8 cellular contexts compared by ENCODE assay signal in the genomic region with DNA sequence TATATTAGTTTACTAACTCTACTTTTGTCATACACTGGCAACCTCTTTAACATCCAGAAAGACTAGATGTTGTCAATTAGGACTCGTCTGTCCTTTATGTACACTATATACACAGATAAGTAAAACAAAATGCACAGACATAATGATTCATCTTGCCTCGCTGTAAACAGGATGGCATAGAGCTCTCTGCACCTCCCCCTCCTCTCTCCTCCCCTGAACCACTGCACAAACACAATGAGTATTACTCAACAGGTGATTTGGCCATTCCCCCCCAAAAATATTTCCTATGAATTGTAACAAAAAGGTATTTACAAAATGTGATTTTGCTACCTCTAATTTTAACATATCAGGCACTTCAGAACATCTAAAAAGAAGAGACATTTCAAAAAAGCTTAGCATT.
DNase-seq lines count a peak whose midpoint lies in the region; ATAC-seq and TF ChIP-seq lines count a peak whose summit lies in the region.
"Not testable (repeated sequence)": the region's sequence is repeated elsewhere in the genome, so short reads cannot be mapped to it uniquely, and the experiment has no call there.

No MANE protein-coding gene starts in this region.

- peak overlapping the region; percentile 98 for H3K4me3 Mint-ChIP-seq in HFFc6
- H3K4me3 Mint-ChIP-seq in effector memory CD8-positive, alpha-beta T cell, result peak overlapping the region; percentile 78 to 94
- H3K4me3 Mint-ChIP-seq in stimulated activated naive CD8-positive, alpha-beta T cell treated with anti-CD3 and anti-CD28 coated beads, Interleukin-15, Interleukin-2, amounts not matched to agents 100 ng/mL and 50 ng/mL, for 24 hours, result peak overlapping the region; percentile 92

- H3F3A ChIP-seq in neural cell (ENCODE audit: insufficient read depth, low read length, poor library complexity, severe bottlenecking), result not testable (repeated sequence)

- not testable (repeated sequence) for H3K4me1 ChIP-seq in BE2C; SJSA1 (replicated peaks)

- H3K27me3 ChIP-seq in BE2C; SJSA1 (replicated peaks); neural cell (ENCODE audit: insufficient read depth, low read depth, low read length): not testable (repeated sequence)

- not testable (repeated sequence) for H3K9me2 ChIP-seq in neural cell (ENCODE audit: insufficient read depth, low read length)

- H2AFZ ChIP-seq in neural cell (ENCODE audit: low read depth, low read length), result not testable (repeated sequence)

- peak overlapping the region; percentile 59 for H3K4me3 ChIP-seq in BE2C (ENCODE audit: low read depth, low read length)
- H3K4me3 ChIP-seq in SJSA1, result peak overlapping the region; percentile 93
- 0 out of 2 replicates have a peak overlapping the region, but pooled peaks have one; percentile 28 for H3K4me3 ChIP-seq in iPS-18c (ENCODE audit: insufficient read depth, low read depth, low read length)
- peak overlapping the region; percentile 91 for H3K4me3 ChIP-seq in neural cell (ENCODE audit: low read length)

- TF ChIP-seq RAD21 in neural cell (conservative IDR thresholded peaks at IDR 0.05), result not testable (repeated sequence)

- H3K36me3 ChIP-seq in BE2C, result peaks cover 13% of the 10 kb centered on the region
- H3K36me3 ChIP-seq in SJSA1, result peaks cover 39% of the 10 kb centered on the region
- H3K36me3 ChIP-seq in neural cell (ENCODE audit: insufficient read depth, low read length), result not testable (repeated sequence)

- H3K9ac ChIP-seq in neural cell (ENCODE audit: low read length), result not testable (repeated sequence)

- not testable (repeated sequence) for H3K27ac ChIP-seq in SJSA1; neural cell (ENCODE audit: low read length)

- H3K4me1 Mint-ChIP-seq in HFFc6 (ENCODE audit: low read depth), result peaks cover 62% of the 10 kb centered on the region
- H3K4me1 Mint-ChIP-seq in effector memory CD8-positive, alpha-beta T cell (ENCODE audit: low read depth in 2 of 2), result peaks cover 35 to 53% of the 10 kb centered on the region in 2 donors
- peaks cover 48% of the 10 kb centered on the region for H3K4me1 Mint-ChIP-seq in stimulated activated naive CD8-positive, alpha-beta T cell treated with anti-CD3 and anti-CD28 coated beads, Interleukin-15, Interleukin-2, amounts not matched to agents 100 ng/mL and 50 ng/mL, for 24 hours (ENCODE audit: low read depth)

- not testable (repeated sequence) for H3K9me3 ChIP-seq in BE2C; SJSA1 (replicated peaks); iPS-18c (ENCODE audit: control insufficient read depth, insufficient read depth, low read length); neural cell (ENCODE audit: low read length)

- H3K36me3 Mint-ChIP-seq in HFFc6 (ENCODE audit: low read depth), result peaks cover 41% of the 10 kb centered on the region
- peaks cover 24 to 42% of the 10 kb centered on the region in 2 donors for H3K36me3 Mint-ChIP-seq in activated naive CD4-positive, alpha-beta T cell treated with anti-CD3 and anti-CD28 coated beads, Interleukin-2, amount 50 U/mL, for 72 hours
- peaks cover 36% of the 10 kb centered on the region for H3K36me3 Mint-ChIP-seq in effector memory CD8-positive, alpha-beta T cell (ENCODE audit: insufficient read depth)
- peaks cover 40% of the 10 kb centered on the region for H3K36me3 Mint-ChIP-seq in stimulated activated naive CD8-positive, alpha-beta T cell treated with anti-CD3 and anti-CD28 coated beads, Interleukin-15, Interleukin-2, amounts not matched to agents 100 ng/mL and 50 ng/mL, for 24 hours (ENCODE audit: low read depth)

- not testable (repeated sequence) for H4K20me1 ChIP-seq in neural cell (ENCODE audit: insufficient read depth)

- ATAC-seq in activated naive CD4-positive, alpha-beta T cell treated with anti-CD3 and anti-CD28 coated beads, Interleukin-2, amount 50 U/mL, for 72 hours; effector memory CD8-positive, alpha-beta T cell (replicated peaks): not testable (repeated sequence)

- DNase-seq in BE2C; HFFc6; SJSA1 (ENCODE audit: low read depth in 1 of 2, low spot score in 2 of 2); activated naive CD4-positive, alpha-beta T cell treated with anti-CD3 and anti-CD28 coated beads, Interleukin-2, amount 50 U/mL, for 72 hours (ENCODE audit: low spot score in 2 of 2); effector memory CD8-positive, alpha-beta T cell: not testable (repeated sequence)

- H3K27ac Mint-ChIP-seq in HFFc6, result peak overlapping the region; percentile 89
- H3K27ac Mint-ChIP-seq in activated naive CD4-positive, alpha-beta T cell treated with anti-CD3 and anti-CD28 coated beads, Interleukin-2, amount 50 U/mL, for 72 hours, result peak overlapping the region; percentile 97
- peak overlapping the region; percentile 24 to 92 for H3K27ac Mint-ChIP-seq in effector memory CD8-positive, alpha-beta T cell
- H3K27ac Mint-ChIP-seq in stimulated activated naive CD8-positive, alpha-beta T cell treated with anti-CD3 and anti-CD28 coated beads, Interleukin-15, Interleukin-2, amounts not matched to agents 100 ng/mL and 50 ng/mL, for 24 hours, result peak overlapping the region; percentile 83

- not testable (repeated sequence) for TF ChIP-seq CTCF in BE2C (IDR thresholded peaks at IDR 0.05; ENCODE audit: low read depth, low read length); HFFc6 (IDR thresholded peaks at IDR 0.05); neural cell (IDR thresholded peaks at IDR 0.05; ENCODE audit: poor library complexity, severe bottlenecking)

- H3K27me3 Mint-ChIP-seq in HFFc6 (ENCODE audit: insufficient read depth); effector memory CD8-positive, alpha-beta T cell; stimulated activated naive CD8-positive, alpha-beta T cell treated with anti-CD3 and anti-CD28 coated beads, Interleukin-15, Interleukin-2, amounts not matched to agents 100 ng/mL and 50 ng/mL, for 24 hours: not testable (repeated sequence)

- TF ChIP-seq EP300 in neural cell (conservative IDR thresholded peaks at IDR 0.05; ENCODE audit: poor library complexity, severe bottlenecking), result not testable (repeated sequence)

- not testable (repeated sequence) for H3K4me2 ChIP-seq in neural cell (ENCODE audit: low read length)

- peaks cover 18% of the 10 kb centered on the region for H3K79me2 ChIP-seq in neural cell (replicated peaks; ENCODE audit: insufficient read depth, low read length)

- H3K9me3 Mint-ChIP-seq in HFFc6; activated naive CD4-positive, alpha-beta T cell treated with anti-CD3 and anti-CD28 coated beads, Interleukin-2, amount 50 U/mL, for 72 hours; effector memory CD8-positive, alpha-beta T cell; stimulated activated naive CD8-positive, alpha-beta T cell treated with anti-CD3 and anti-CD28 coated beads, Interleukin-15, Interleukin-2, amounts not matched to agents 100 ng/mL and 50 ng/mL, for 24 hours: not testable (repeated sequence)

Comparison
In these comparisons a context has a peak if more than half of its experiments do, and no peak if none do; other contexts are left out.
1. H3K4me3 ChIP-seq: peak in every context shown above with its lines; median percentile 93 in SJSA1; 91 in neural cell; 59 in BE2C; 28 in iPS-18c.